ENCODE assay signal across 1 cellular context in genomic region chr10:46022978-46023702, GRCh38.
TF ChIP-seq lines count a peak whose summit lies in the region.

No MANE protein-coding gene starts in this region.

TF ChIP-seq in HepG2, 621 proteins besides CTCF, POLR2A, EP300 and RAD21 (continued from another document and continues in another):
- TF ChIP-seq GPBP1L1 (CRISPR knock-in tag; IDR thresholded peaks at IDR 0.05) (no peak), HINFP (CRISPR knock-in tag; IDR thresholded peaks at IDR 0.05; ENCODE audit: low read depth) (peak; percentile 63; the same call in 1 of the 2 replicates), TBX3 (IDR thresholded peaks at IDR 0.05; ENCODE audit: borderline replicate concordance) (no peak), TARDBP (CRISPR knock-in tag; IDR thresholded peaks at IDR 0.05) (0 out of 2 replicates have a peak, but pooled peaks have one; percentile 71), TOPORS (CRISPR knock-in tag; IDR thresholded peaks at IDR 0.05) (peak; percentile 72; the same call in 1 of the 2 replicates), ZNF616 (CRISPR knock-in tag; IDR thresholded peaks at IDR 0.05; ENCODE audit: low read depth) (peak; percentile 46; the same call in 1 of the 2 replicates), KIAA2018 (CRISPR knock-in tag; IDR thresholded peaks at IDR 0.05; ENCODE audit: borderline replicate concordance) (no peak), ZNF530 (CRISPR knock-in tag; IDR thresholded peaks at IDR 0.05; ENCODE audit: low read depth) (no peak), ZNF281 (CRISPR knock-in tag; IDR thresholded peaks at IDR 0.05; ENCODE audit: borderline replicate concordance) (no peak), NFYC (CRISPR knock-in tag; IDR thresholded peaks at IDR 0.05) (peak; percentile 67), SUZ12 (IDR thresholded peaks at IDR 0.05; ENCODE audit: low read depth, low read length) (no peak), ATF5 (CRISPR knock-in tag; IDR thresholded peaks at IDR 0.05; ENCODE audit: low read depth) (no peak), CBX1 (IDR thresholded peaks at IDR 0.05; ENCODE audit: low read depth) (peak; percentile 66), ZNF7 (CRISPR knock-in tag; IDR thresholded peaks at IDR 0.05) (no peak), AGO2 (optimal IDR thresholded peaks at IDR 0.05; ENCODE audit: low read depth, low read length) (peak; percentile 98), MIXL1 (CRISPR knock-in tag; IDR thresholded peaks at IDR 0.05) (peak; percentile 57; the same call in 1 of the 2 replicates), CREM (IDR thresholded peaks at IDR 0.05) (peak; percentile 59; the same call in 1 of the 2 replicates), CREM (CRISPR knock-in tag; IDR thresholded peaks at IDR 0.05) (peak; percentile 29; the same call in 1 of the 2 replicates), ZBTB43 (CRISPR knock-in tag; conservative IDR thresholded peaks at IDR 0.05) (peak; percentile 80; the same call in 1 of the 2 replicates), HDAC1 (CRISPR knock-in tag; IDR thresholded peaks at IDR 0.05) (peak; percentile 96), STAG1 (CRISPR knock-in tag; IDR thresholded peaks at IDR 0.05) (peak; percentile 44), PRMT3 (CRISPR knock-in tag; IDR thresholded peaks at IDR 0.05; ENCODE audit: borderline replicate concordance, low read depth) (no peak; the same call in 1 of the 2 replicates), ISX (CRISPR knock-in tag; conservative IDR thresholded peaks at IDR 0.05) (0 out of 2 replicates have a peak, but pooled peaks have one; percentile 26), KLF11 (CRISPR knock-in tag; IDR thresholded peaks at IDR 0.05) (no peak), HES4 (CRISPR knock-in tag; IDR thresholded peaks at IDR 0.05; ENCODE audit: borderline replicate concordance) (peak; percentile 71; the same call in 1 of the 2 replicates), ZNF550 (CRISPR knock-in tag; IDR thresholded peaks at IDR 0.05; ENCODE audit: borderline replicate concordance) (no peak), ZNF513 (CRISPR knock-in tag; conservative IDR thresholded peaks at IDR 0.05) (no peak), NFE2 (CRISPR knock-in tag; IDR thresholded peaks at IDR 0.05) (no peak), FLYWCH1 (CRISPR knock-in tag; IDR thresholded peaks at IDR 0.05) (no peak), DRAP1 (CRISPR knock-in tag; IDR thresholded peaks at IDR 0.05) (peak; percentile 94), ZNF441 (CRISPR knock-in tag; IDR thresholded peaks at IDR 0.05; ENCODE audit: borderline replicate concordance) (peak; percentile 62; the same call in 1 of the 2 replicates), ZKSCAN8 (CRISPR knock-in tag; IDR thresholded peaks at IDR 0.05; ENCODE audit: borderline replicate concordance) (no peak; the same call in 1 of the 2 replicates), KDM1A (CRISPR knock-in tag; IDR thresholded peaks at IDR 0.05) (no peak), ZNF143 (CRISPR knock-in tag; IDR thresholded peaks at IDR 0.05) (peak; percentile 58; the same call in 1 of the 2 replicates), CAMTA2 (CRISPR knock-in tag; IDR thresholded peaks at IDR 0.05; ENCODE audit: borderline replicate concordance) (no peak), NR2F1 (CRISPR knock-in tag; IDR thresholded peaks at IDR 0.05) (peak; percentile 71 to 73), ZFP90 (CRISPR knock-in tag; IDR thresholded peaks at IDR 0.05; ENCODE audit: borderline replicate concordance) (peak; percentile 86), KLF16 (CRISPR knock-in tag; IDR thresholded peaks at IDR 0.05) (peak; percentile 54 to 89; a peak in 2 of 4 replicates), ARNT2 (CRISPR knock-in tag; IDR thresholded peaks at IDR 0.05; ENCODE audit: low read depth) (peak; percentile 95), NR0B2 (CRISPR knock-in tag; IDR thresholded peaks at IDR 0.05) (0 out of 2 replicates have a peak, but pooled peaks have one; percentile 46), SP1 (IDR thresholded peaks at IDR 0.05) (no peak), SP1 (CRISPR knock-in tag; IDR thresholded peaks at IDR 0.05) (peak; percentile 66; the same call in 1 of the 2 replicates), NR2F2 (IDR thresholded peaks at IDR 0.05; ENCODE audit: borderline replicate concordance, low read depth) (peak; percentile 67; the same call in 1 of the 2 replicates)
